In the genomic region with DNA sequence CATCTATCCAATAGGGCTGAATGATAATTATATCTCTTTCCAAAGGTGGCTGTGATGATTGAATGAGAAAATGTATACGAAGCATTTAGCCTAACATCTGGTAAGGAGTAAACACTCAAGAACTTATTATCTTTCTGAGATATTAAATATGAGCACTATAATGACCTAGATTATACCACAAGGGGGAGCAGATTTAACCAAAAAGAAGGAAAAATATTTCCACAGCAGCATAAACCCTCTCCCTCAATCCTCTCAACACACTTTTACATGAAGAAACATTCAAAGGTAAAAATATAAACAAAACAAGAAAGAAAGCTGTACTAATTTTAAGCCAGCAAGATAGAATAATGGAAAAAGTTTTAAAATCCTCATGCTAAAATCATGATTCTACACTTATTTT, we compare ENCODE assay signal across 16 cellular contexts.
DNase-seq lines count a peak whose midpoint lies in the region; FAIRE-seq and TF ChIP-seq lines count a peak whose summit lies in the region.
"Had no signal": no experiment of that assay in that cellular context is flagged by ENCODE, and none has a peak within 500 bp of the region (broad histone marks: within the 10 kb centered on the region; RNA-seq: fewer than 3 reads in every experiment).

No MANE protein-coding gene starts in this region.

- peaks cover 6% of the 10 kb centered on the region for H3K9me3 Mint-ChIP-seq in activated CD4-positive, alpha-beta T cell treated with anti-CD3 and anti-CD28 coated beads, Interleukin-2, amount 10 ng/mL, durations not matched to agents 7 days and 5 days

- CTCF ChIA-PET in activated CD4-positive, alpha-beta T cell treated with anti-CD3 and anti-CD28 coated beads, Interleukin-2, amount 10 ng/mL, durations not matched to agents 7 days and 5 days (lab: Charles Lee), result interaction anchor here (0.5 kb wide), 1 partner anchor 1585 kb away, joined by 3 read pairs; no protein-coding TSS in a partner anchor

- DNase-seq in NCI-H82 (lab: John Stamatoyannopoulos, UW) (peak; percentile 3), NCI-H82 treated with DMSO at 0.1 percent for 48 hours (lab: John Stamatoyannopoulos, UW; ENCODE audit: unreplicated experiment) (no peak), NCI-H69 (lab: John Stamatoyannopoulos, UW) (peak; percentile 14), choroid plexus epithelial cell (ENCODE audit: low read depth) (peak; percentile 56), retinal pigment epithelial cell (ENCODE audit: low read depth) (no peak), GM12892 (ENCODE audit: insufficient read length) (no peak), ecto neural progenitor cell (ENCODE audit: low spot score) (no peak)
- no peak for DNase-seq in activated CD4-positive, alpha-beta T cell treated with anti-CD3 and anti-CD28 coated beads, Interleukin-2, amount 10 ng/mL, durations not matched to agents 7 days and 5 days
- DNase-seq: activated CD8-positive, alpha-beta memory T cell treated with anti-CD3 and anti-CD28 coated beads, Interleukin-2, amount 50 U/mL, for 4 hours; H7; MV-4-11; NCI-H748 treated with DMSO at 0.1 percent for 48 hours; stimulated activated naive B cell treated with anti-CD40 and anti-IgM and Interleukin-4, amounts not matched to agents 10 μg/mL and 1 μg/mL and 100 μg/mL, for 72 hours had no signal

- no peak overlapping the region for H3K27ac Mint-ChIP-seq in activated CD4-positive, alpha-beta T cell treated with anti-CD3 and anti-CD28 coated beads, Interleukin-2, amount 10 ng/mL, durations not matched to agents 7 days and 5 days
- H3K27ac Mint-ChIP-seq: brain; stimulated activated naive B cell treated with anti-CD40 and anti-IgM and Interleukin-4, amounts not matched to agents 10 μg/mL and 1 μg/mL and 100 μg/mL, for 72 hours; T-helper 2 cell treated with Interferon-gamma antibody and Interleukin-4, amounts not matched to agents 5 μg/mL and 100 μg/mL, for 36 hours had no signal

- no peaks in the 10 kb centered on the region for H3K27me3 Mint-ChIP-seq in activated CD4-positive, alpha-beta T cell treated with anti-CD3 and anti-CD28 coated beads, Interleukin-2, amount 10 ng/mL, durations not matched to agents 7 days and 5 days
- H3K27me3 Mint-ChIP-seq: brain; stimulated activated naive B cell treated with anti-CD40 and anti-IgM and Interleukin-4, amounts not matched to agents 10 μg/mL and 1 μg/mL and 100 μg/mL, for 72 hours had no signal

- no peak overlapping the region for H3K4me3 Mint-ChIP-seq in activated CD4-positive, alpha-beta T cell treated with anti-CD3 and anti-CD28 coated beads, Interleukin-2, amount 10 ng/mL, durations not matched to agents 7 days and 5 days
- H3K4me3 Mint-ChIP-seq: brain; stimulated activated naive B cell treated with anti-CD40 and anti-IgM and Interleukin-4, amounts not matched to agents 10 μg/mL and 1 μg/mL and 100 μg/mL, for 72 hours; T-helper 2 cell treated with Interferon-gamma antibody and Interleukin-4, amounts not matched to agents 5 μg/mL and 100 μg/mL, for 36 hours had no signal

- H3K4me1 Mint-ChIP-seq in activated CD4-positive, alpha-beta T cell treated with anti-CD3 and anti-CD28 coated beads, Interleukin-2, amount 10 ng/mL, durations not matched to agents 7 days and 5 days, result no peaks in the 10 kb centered on the region
- H3K4me1 Mint-ChIP-seq: brain; stimulated activated naive B cell treated with anti-CD40 and anti-IgM and Interleukin-4, amounts not matched to agents 10 μg/mL and 1 μg/mL and 100 μg/mL, for 72 hours had no signal

- POLR2A ChIA-PET in activated CD4-positive, alpha-beta T cell treated with anti-CD3 and anti-CD28 coated beads, Interleukin-2, amount 10 ng/mL, durations not matched to agents 7 days and 5 days (lab: Charles Lee), result no interaction called here

- peaks cover 57% of the 10 kb centered on the region for H3K36me3 Mint-ChIP-seq in activated CD4-positive, alpha-beta T cell treated with anti-CD3 and anti-CD28 coated beads, Interleukin-2, amount 10 ng/mL, durations not matched to agents 7 days and 5 days (ENCODE audit: low read depth)

- H3K4me3 ChIP-seq in choroid plexus epithelial cell (ENCODE audit: low read depth, low read length) (no peak overlapping the region), retinal pigment epithelial cell (ENCODE audit: low read length) (no peak overlapping the region)
- H3K4me3 ChIP-seq: BLaER1 had no signal

- no peak for TF ChIP-seq POLR2A in GM12892 (IDR thresholded peaks at IDR 0.05; ENCODE audit: low read depth, low read length)

- FAIRE-seq in GM12892 (lab: Jason Lieb, UNC), result no peak

- TF ChIP-seq CTCF in choroid plexus epithelial cell (conservative IDR thresholded peaks at IDR 0.05; ENCODE audit: low read depth, low read length) (peak; percentile 58), retinal pigment epithelial cell (conservative IDR thresholded peaks at IDR 0.05; ENCODE audit: low read depth, low read length) (peak; percentile 33)

Comparison
In these comparisons a context has a peak if more than half of its experiments do, and no peak if none do; other contexts are left out.
1. DNase-seq: peak in NCI-H82 (single experiment), NCI-H69 (single experiment) and choroid plexus epithelial cell (single experiment); none in NCI-H82 treated with DMSO at 0.1 percent for 48 hours (single experiment), retinal pigment epithelial cell (single experiment), GM12892 (single experiment), activated CD4-positive, alpha-beta T cell treated with anti-CD3 and anti-CD28 coated beads, Interleukin-2, amount 10 ng/mL, durations not matched to agents 7 days and 5 days (single experiment) and ecto neural progenitor cell (single experiment).